Comparison of ENCODE assay signal across 18 cellular contexts in the genomic region with DNA sequence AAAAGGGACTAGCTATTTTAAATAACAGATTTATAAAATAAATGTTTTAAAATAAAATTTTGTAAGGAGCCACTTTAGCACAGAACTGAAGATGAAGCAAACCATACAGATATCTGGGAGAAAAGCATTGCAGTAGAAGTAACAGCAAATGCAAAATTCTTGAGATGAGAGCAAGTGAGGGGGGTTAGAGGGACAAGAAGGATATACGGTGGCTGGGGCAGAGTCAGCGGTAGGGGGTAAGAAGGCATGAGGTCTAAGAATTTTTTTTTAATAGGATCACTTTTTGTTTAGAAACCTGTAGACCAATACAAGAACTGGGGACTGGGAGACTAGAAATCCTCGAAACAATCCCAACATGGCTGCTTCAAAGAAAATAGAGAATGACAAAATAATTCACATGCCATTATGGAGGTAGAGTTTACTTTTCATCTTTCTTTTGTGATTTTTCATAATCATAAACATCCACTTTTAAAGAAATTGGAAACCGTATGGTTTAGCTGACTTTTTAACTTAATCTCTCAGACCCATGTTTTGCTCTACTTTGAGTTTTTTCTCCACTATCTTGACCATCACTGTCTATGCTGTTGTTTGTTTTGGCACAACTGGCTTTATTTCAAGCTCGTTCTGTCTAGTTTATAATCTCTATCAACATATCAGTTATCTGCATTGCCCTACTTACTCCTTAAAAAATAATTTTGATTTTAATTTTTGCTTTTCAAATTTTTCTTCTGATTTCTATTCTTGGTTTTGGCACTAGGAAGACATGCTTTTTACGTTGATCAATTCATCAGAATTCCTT.
DNase-seq lines count a peak whose midpoint lies in the region; ATAC-seq, FAIRE-seq and TF ChIP-seq lines count a peak whose summit lies in the region.
"Had no signal": no experiment of that assay in that cellular context is flagged by ENCODE, and none has a peak within 500 bp of the region (broad histone marks: within the 10 kb centered on the region; RNA-seq: fewer than 3 reads in every experiment).

No MANE protein-coding gene starts in this region.

- TF ChIP-seq POLR2A in HepG2 (IDR thresholded peaks at IDR 0.05; ENCODE audit: insufficient read depth in 1 of 2, low read depth in 2 of 2, low read length in 2 of 2), result no peak

- TF ChIP-seq CTCF in liver (IDR thresholded peaks at IDR 0.05; ENCODE audit: low read depth, low read length, missing input control) (no peak), HepG2 (CRISPR knock-in tag; IDR thresholded peaks at IDR 0.05) (no peak), OCI-LY1 (IDR thresholded peaks at IDR 0.05; ENCODE audit: low read length) (no peak), fibroblast of lung (conservative IDR thresholded peaks at IDR 0.05 in 1 of 2, IDR thresholded peaks at IDR 0.05 in 1 of 2; ENCODE audit: low read depth in 1 of 2, low read length in 2 of 2) (no peak), OCI-LY7 (conservative IDR thresholded peaks at IDR 0.05; ENCODE audit: low read length) (no peak)

- H3K36me3 ChIP-seq in liver (ENCODE audit: control insufficient read depth in 4 of 4, insufficient read depth in 3 of 4, low read depth in 1 of 4, low read length in 3 of 4) (peaks cover 0 to 4% (median under 1%) of the 10 kb centered on the region in 4 donors), HepG2 (replicated peaks in 1 of 2; ENCODE audit: control insufficient read depth in 1 of 2, insufficient read depth in 2 of 2, low read length in 2 of 2) (no peaks in the 10 kb centered on the region), OCI-LY1 (ENCODE audit: insufficient read depth, low read length) (peaks cover 25% of the 10 kb centered on the region), fibroblast of lung (ENCODE audit: control insufficient read depth, insufficient read depth, low read length) (no peaks in the 10 kb centered on the region), OCI-LY7 (ENCODE audit: insufficient read depth, low read length) (peaks cover 21% of the 10 kb centered on the region)
- H3K36me3 ChIP-seq: MG63 had no signal

- H3K27ac ChIP-seq in liver (ENCODE audit: low read depth in 1 of 2, low read length in 2 of 2) (no peak overlapping the region), HepG2 (ENCODE audit: extremely low read length, insufficient read depth, low read length) (no peak overlapping the region), OCI-LY1 (ENCODE audit: low read depth, low read length, poor library complexity, severe bottlenecking) (no peak overlapping the region), fibroblast of lung (ENCODE audit: insufficient read depth, low read length) (no peak overlapping the region), OCI-LY7 (ENCODE audit: low read depth, low read length, poor library complexity, severe bottlenecking) (no peak overlapping the region)
- H3K27ac ChIP-seq: KMS-11 had no signal

- H3K4me1 Mint-ChIP-seq in stimulated activated effector memory CD8-positive, alpha-beta T cell treated with anti-CD3 and anti-CD28 coated beads, Interleukin-12 subunit alpha, Interleukin-12 subunit beta, amount 100 ng/mL, for 72 hours, result peaks cover 40% of the 10 kb centered on the region

- no peak overlapping the region for H3K4me2 ChIP-seq in HepG2 (ENCODE audit: low read depth, low read length)
- 0 out of 2 replicates have a peak overlapping the region, but pooled peaks have one; percentile 3 for H3K4me2 ChIP-seq in OCI-LY1 (ENCODE audit: low read length)
- peak overlapping the region; percentile 9 for H3K4me2 ChIP-seq in fibroblast of lung (ENCODE audit: extremely low read depth, insufficient read depth, low read length)
- H3K4me2 ChIP-seq in OCI-LY7 (ENCODE audit: low read length), result no peak overlapping the region
- H3K4me2 ChIP-seq: KMS-11 had no signal

- peak overlapping the region; percentile 47 for H3K27ac Mint-ChIP-seq in stimulated activated effector memory CD8-positive, alpha-beta T cell treated with anti-CD3 and anti-CD28 coated beads, Interleukin-12 subunit alpha, Interleukin-12 subunit beta, amount 100 ng/mL, for 72 hours
- H3K27ac Mint-ChIP-seq: B cell had no signal

- H3K4me3 ChIP-seq in liver (ENCODE audit: low read depth in 1 of 3, low read length in 3 of 3), result no peak overlapping the region
- no peak overlapping the region for H3K4me3 ChIP-seq in HepG2 (replicated peaks in 1 of 3; ENCODE audit: insufficient read depth in 1 of 3, low read depth in 2 of 3, low read length in 3 of 3)
- no peak overlapping the region for H3K4me3 ChIP-seq in OCI-LY1 (ENCODE audit: low read depth, low read length, poor library complexity, severe bottlenecking)
- no peak overlapping the region for H3K4me3 ChIP-seq in fibroblast of lung (replicated peaks in 1 of 4; ENCODE audit: control extremely low read depth in 1 of 4, insufficient read depth in 1 of 4, low read depth in 3 of 4, low read length in 4 of 4)
- no peak overlapping the region for H3K4me3 ChIP-seq in OCI-LY7 (ENCODE audit: low read depth, low read length, poor library complexity, severe bottlenecking)
- H3K4me3 ChIP-seq: MG63 had no signal

- in situ Hi-C loops in HepG2 (cut with HindIII; ENCODE audit: extremely low pct_ligation_motif_present, low pct_unique_long_range_greater_than_20kb), result no loop called here

- no peak overlapping the region for H3K9ac ChIP-seq in liver (ENCODE audit: low read depth in 1 of 2, low read length in 2 of 2)
- no peak overlapping the region for H3K9ac ChIP-seq in HepG2 (ENCODE audit: insufficient read depth, low read depth, low read length)
- no peak overlapping the region for H3K9ac ChIP-seq in OCI-LY1 (ENCODE audit: low read length)
- H3K9ac ChIP-seq in fibroblast of lung (ENCODE audit: insufficient read depth, low read length), result no peak overlapping the region
- H3K9ac ChIP-seq: KMS-11 had no signal

- POLR2A ChIA-PET in HepG2 (lab: Yijun Ruan, JAX) (no interaction called here), OCI-LY7 (lab: Charles Lee) (interaction anchor here (0.5 to 1.3 kb wide), 4 partner anchors 16 to 132 kb away, joined by 3 to 4 read pairs (median 4); no protein-coding TSS in a partner anchor)

- H3K9me3 Mint-ChIP-seq in stimulated activated effector memory CD8-positive, alpha-beta T cell treated with anti-CD3 and anti-CD28 coated beads, Interleukin-12 subunit alpha, Interleukin-12 subunit beta, amount 100 ng/mL, for 72 hours, result peaks cover 6% of the 10 kb centered on the region

- no peaks in the 10 kb centered on the region for H3K9me2 ChIP-seq in OCI-LY1 (ENCODE audit: low read depth, low read length)
- no peaks in the 10 kb centered on the region for H3K9me2 ChIP-seq in OCI-LY7 (ENCODE audit: insufficient read depth, low read length)

- H3K27me3 ChIP-seq in liver (ENCODE audit: control insufficient read depth in 4 of 4, insufficient read depth in 4 of 4, low read length in 3 of 4) (no peaks in the 10 kb centered on the region), HepG2 (ENCODE audit: control insufficient read depth in 1 of 2, insufficient read depth in 2 of 2, low read length in 2 of 2) (no peaks in the 10 kb centered on the region), OCI-LY1 (ENCODE audit: insufficient read depth, low read length) (no peaks in the 10 kb centered on the region), fibroblast of lung (ENCODE audit: control insufficient read depth, insufficient read depth, low read length) (no peaks in the 10 kb centered on the region)
- H3K27me3 ChIP-seq: MG63 had no signal

- no peaks in the 10 kb centered on the region for H3K9me3 ChIP-seq in liver (ENCODE audit: control insufficient read depth in 4 of 4, low read length in 3 of 4)
- no peaks in the 10 kb centered on the region for H3K9me3 ChIP-seq in HepG2 (ENCODE audit: low read length)
- no peaks in the 10 kb centered on the region for H3K9me3 ChIP-seq in OCI-LY1 (ENCODE audit: low read length)
- no peaks in the 10 kb centered on the region for H3K9me3 ChIP-seq in fibroblast of lung (ENCODE audit: control insufficient read depth, insufficient read depth, low read depth, low read length)
- H3K9me3 ChIP-seq in OCI-LY7 (ENCODE audit: low read length), result no peaks in the 10 kb centered on the region
- H3K9me3 ChIP-seq: MG63 had no signal

- peaks cover 41% of the 10 kb centered on the region for H3K79me2 ChIP-seq in HepG2 (ENCODE audit: insufficient read depth, low read length)
- peaks cover 99% of the 10 kb centered on the region for H3K79me2 ChIP-seq in OCI-LY1 (ENCODE audit: insufficient read depth, low read length)
- peaks cover 64% of the 10 kb centered on the region for H3K79me2 ChIP-seq in fibroblast of lung (ENCODE audit: control insufficient read depth, insufficient read depth, low read length)
- H3K79me2 ChIP-seq in OCI-LY7 (ENCODE audit: insufficient read depth, low read depth, low read length), result peaks cover 100% of the 10 kb centered on the region

- no peak for ATAC-seq in HepG2
- no peak for ATAC-seq in stimulated activated effector memory CD8-positive, alpha-beta T cell treated with anti-CD3 and anti-CD28 coated beads, Interleukin-12 subunit alpha, Interleukin-12 subunit beta, amount 100 ng/mL, for 72 hours
- ATAC-seq: PC-3 had no signal

- H2AFZ ChIP-seq in HepG2 (ENCODE audit: low read length) (no peak overlapping the region), OCI-LY1 (ENCODE audit: low read length) (no peak overlapping the region), fibroblast of lung (ENCODE audit: low read length) (no peak overlapping the region), OCI-LY7 (ENCODE audit: low read length) (no peak overlapping the region)

- intact Hi-C loops in HepG2 (cut with micrococcal nuclease; ENCODE audit: unreplicated experiment) (no loop called here), OCI-LY7 (cut with micrococcal nuclease; ENCODE audit: unreplicated experiment) (no loop called here)

- CTCF ChIA-PET in HepG2 (lab: Yijun Ruan, JAX; ENCODE audit: low intra/inter-chr PET ratio, low total read pairs), result no interaction called here
- CTCF ChIA-PET in OCI-LY7 (lab: Charles Lee; ENCODE audit: unreplicated experiment), result no interaction called here

- no peak for FAIRE-seq in HepG2 (lab: Jason Lieb, UNC)

- WGBS in liver, result 67% methylated on average over 6 of the region's 6 CpGs
- 97% methylated on average over 6 of the region's 6 CpGs for WGBS in HepG2 (ENCODE audit: low lambda C conversion rate)

- H4K20me1 ChIP-seq in HepG2 (ENCODE audit: insufficient read depth, low read length) (0 out of 2 replicates have a peak, but pooled peaks cover 4% of the 10 kb centered on the region), OCI-LY1 (ENCODE audit: insufficient read depth, low read length) (0 out of 2 replicates have a peak, but pooled peaks cover 3% of the 10 kb centered on the region), fibroblast of lung (ENCODE audit: control insufficient read depth, extremely low read depth, insufficient read depth, low read length) (no peaks in the 10 kb centered on the region), OCI-LY7 (ENCODE audit: insufficient read depth, low read length) (peaks cover 10% of the 10 kb centered on the region; the same call in 1 of the 2 replicates)

- H3K4me1 ChIP-seq in liver (ENCODE audit: control insufficient read depth in 4 of 4, insufficient read depth in 4 of 4, low read length in 3 of 4) (peaks cover 2 to 13% (median 5%) of the 10 kb centered on the region in 4 donors), HepG2 (ENCODE audit: insufficient read depth, low read length) (no peaks in the 10 kb centered on the region), OCI-LY1 (ENCODE audit: insufficient read depth, low read length, severe bottlenecking) (peaks cover 38% of the 10 kb centered on the region), fibroblast of lung (ENCODE audit: control insufficient read depth, extremely low read depth, insufficient read depth, low read length) (no peaks in the 10 kb centered on the region), OCI-LY7 (ENCODE audit: insufficient read depth, low read length, poor library complexity, severe bottlenecking) (peaks cover 3% of the 10 kb centered on the region)

- H3K4me3 Mint-ChIP-seq in stimulated activated effector memory CD8-positive, alpha-beta T cell treated with anti-CD3 and anti-CD28 coated beads, Interleukin-12 subunit alpha, Interleukin-12 subunit beta, amount 100 ng/mL, for 72 hours, result no peak overlapping the region
- H3K4me3 Mint-ChIP-seq: B cell had no signal

- DNase-seq in HepG2 (ENCODE audit: low spot score) (no peak), fibroblast of lung (ENCODE audit: low read depth in 2 of 2) (no peak), OCI-LY7 (ENCODE audit: low spot score) (no peak), NCI-H2171 treated with DMSO at 0.1 percent for 48 hours (lab: John Stamatoyannopoulos, UW) (no peak), NCI-H226 (no peak)
- DNase-seq in stimulated activated effector memory CD8-positive, alpha-beta T cell treated with anti-CD3 and anti-CD28 coated beads, Interleukin-12 subunit alpha, Interleukin-12 subunit beta, amount 100 ng/mL, for 72 hours (ENCODE audit: low spot score in 2 of 2), result no peak
- DNase-seq: CD8-positive, alpha-beta memory T cell; GOT3; MG63; NCI-H1105; NCI-H2029; NCI-H524 treated with DMSO at 0.1 percent for 48 hours; NK-92 treated with Interleukin-12 subunit alpha and Interleukin-12 subunit beta, amount 100 ng/mL, for 24 hours; PC-3 had no signal

- TF ChIP-seq EP300 in HepG2 (IDR thresholded peaks at IDR 0.05; ENCODE audit: low read depth in 2 of 2, low read length in 2 of 2) (no peak), HepG2 (CRISPR knock-in tag; IDR thresholded peaks at IDR 0.05; ENCODE audit: borderline replicate concordance) (no peak)

- TF ChIP-seq RAD21 in liver (IDR thresholded peaks at IDR 0.05), result no peak
- no peak for TF ChIP-seq RAD21 in HepG2 (CRISPR knock-in tag; IDR thresholded peaks at IDR 0.05)

- H3K36me3 Mint-ChIP-seq in stimulated activated effector memory CD8-positive, alpha-beta T cell treated with anti-CD3 and anti-CD28 coated beads, Interleukin-12 subunit alpha, Interleukin-12 subunit beta, amount 100 ng/mL, for 72 hours, result no peaks in the 10 kb centered on the region

- no TSS peak for BruUV-seq in HepG2 (replicated peaks; lab: Mats Ljungman, UMichigan)
- BruUV-seq in OCI-LY7 (replicated peaks; lab: Mats Ljungman, UMichigan), result no TSS peak

- H3F3A ChIP-seq in OCI-LY1 (ENCODE audit: insufficient read depth, low read length), result no peaks in the 10 kb centered on the region

Comparison
In these comparisons a context has a peak if more than half of its experiments do, and no peak if none do; other contexts are left out.
1. H3K4me2 ChIP-seq: peak in OCI-LY1 (single experiment) and fibroblast of lung (single experiment); none in HepG2 (single experiment) and OCI-LY7 (single experiment).